Comparison of ENCODE assay signal across 8 cellular contexts in genomic region chr3:184134746-184135148, GRCh38. TPM values are rescaled to one million over a fixed set of nuclear protein-coding genes. Genes with fewer than 3 reads are reported as not detected.
A peak's percentile ranks its signal among the peaks of the same experiment; 100 is the strongest.
DNase-seq lines count a peak whose midpoint lies in the region; ATAC-seq lines count a peak whose summit lies in the region.

No MANE protein-coding gene starts in this region.

- H3K36me3 Mint-ChIP-seq in activated T-cell treated with anti-CD3 and anti-CD28 coated beads, Interleukin-2, amount 50 U/mL, for 72 hours (ENCODE audit: insufficient read depth in 2 of 2) = peaks cover 1 to 3% of the 10 kb centered on the region in 2 donors
- peaks cover 39% of the 10 kb centered on the region for H3K36me3 Mint-ChIP-seq in stimulated activated effector memory CD8-positive, alpha-beta T cell treated with anti-CD3 and anti-CD28 coated beads, Interleukin-12 subunit alpha, Interleukin-12 subunit beta, amount 100 ng/mL, for 72 hours

- no peaks in the 10 kb centered on the region for H3K9me3 Mint-ChIP-seq in activated T-cell treated with anti-CD3 and anti-CD28 coated beads, Interleukin-2, amount 50 U/mL, for 72 hours
- no peaks in the 10 kb centered on the region for H3K9me3 Mint-ChIP-seq in stimulated activated effector memory CD8-positive, alpha-beta T cell treated with anti-CD3 and anti-CD28 coated beads, Interleukin-12 subunit alpha, Interleukin-12 subunit beta, amount 100 ng/mL, for 72 hours

- H3K4me3 ChIP-seq in iPS DF 6.9 (ENCODE audit: low read length) = peak overlapping the region; percentile 69; the same call in 1 of the 2 replicates

- no peaks in the 10 kb centered on the region for H3K36me3 ChIP-seq in iPS DF 6.9 (ENCODE audit: control insufficient read depth, insufficient read depth, low read length)

- peaks cover 34% of the 10 kb centered on the region for H3K4me1 Mint-ChIP-seq in activated T-cell treated with anti-CD3 and anti-CD28 coated beads, Interleukin-2, amount 50 U/mL, for 72 hours (ENCODE audit: low read depth)
- H3K4me1 Mint-ChIP-seq in stimulated activated effector memory CD8-positive, alpha-beta T cell treated with anti-CD3 and anti-CD28 coated beads, Interleukin-12 subunit alpha, Interleukin-12 subunit beta, amount 100 ng/mL, for 72 hours = peaks cover 40% of the 10 kb centered on the region

- WGBS in iPS DF 6.9 (ENCODE audit: insufficient coverage, insufficient read length) = no CpG with 5 or more reads among the region's 21 CpGs

- H3K27me3 Mint-ChIP-seq in activated T-cell treated with anti-CD3 and anti-CD28 coated beads, Interleukin-2, amount 50 U/mL, for 72 hours (ENCODE audit: low read depth) = no peaks in the 10 kb centered on the region

- H3K4me1 ChIP-seq in iPS DF 6.9 (ENCODE audit: control insufficient read depth, insufficient read depth, low read length) = no peaks in the 10 kb centered on the region

- peak overlapping the region; percentile 93 to 95 for H3K4me3 Mint-ChIP-seq in activated T-cell treated with anti-CD3 and anti-CD28 coated beads, Interleukin-2, amount 50 U/mL, for 72 hours
- H3K4me3 Mint-ChIP-seq in stimulated activated effector memory CD8-positive, alpha-beta T cell treated with anti-CD3 and anti-CD28 coated beads, Interleukin-12 subunit alpha, Interleukin-12 subunit beta, amount 100 ng/mL, for 72 hours = peak overlapping the region; percentile 97

- ATAC-seq in GM18873 (IDR thresholded peaks at IDR 0.05; ENCODE audit: low FRiP score, unreplicated experiment) (peak; percentile 4), HG03039 (IDR thresholded peaks at IDR 0.05; ENCODE audit: unreplicated experiment) (peak; percentile 4), HG03565 (IDR thresholded peaks at IDR 0.05; ENCODE audit: unreplicated experiment) (no peak), HG03378 (IDR thresholded peaks at IDR 0.05; ENCODE audit: unreplicated experiment) (no peak)
- ATAC-seq in activated T-cell treated with anti-CD3 and anti-CD28 coated beads, Interleukin-2, amount 50 U/mL, for 72 hours (replicated peaks in 1 of 2) = peak; percentile 32 to 33
- ATAC-seq in stimulated activated effector memory CD8-positive, alpha-beta T cell treated with anti-CD3 and anti-CD28 coated beads, Interleukin-12 subunit alpha, Interleukin-12 subunit beta, amount 100 ng/mL, for 72 hours = peak; percentile 55

- DNase-seq in activated T-cell treated with anti-CD3 and anti-CD28 coated beads, Interleukin-2, amount 50 U/mL, for 72 hours = no peak
- no peak for DNase-seq in iPS DF 6.9 (ENCODE audit: low read depth, low spot score)
- DNase-seq in stimulated activated effector memory CD8-positive, alpha-beta T cell treated with anti-CD3 and anti-CD28 coated beads, Interleukin-12 subunit alpha, Interleukin-12 subunit beta, amount 100 ng/mL, for 72 hours (ENCODE audit: low spot score in 2 of 2) = no peak
- DNase-seq in stimulated activated CD4-positive, alpha-beta T cell treated with anti-CD3 and anti-CD28 coated beads, Interleukin-2, amount 100 ng/mL, for 48 hours = no peak

- H3K27me3 ChIP-seq in iPS DF 6.9 (ENCODE audit: control insufficient read depth, insufficient read depth, low read length) = no peaks in the 10 kb centered on the region

- no peaks in the 10 kb centered on the region for H3K9me3 ChIP-seq in iPS DF 6.9 (ENCODE audit: control insufficient read depth, insufficient read depth, low read length)

- no peak overlapping the region for H3K27ac ChIP-seq in iPS DF 6.9 (ENCODE audit: low read length)

- H3K27ac Mint-ChIP-seq in activated T-cell treated with anti-CD3 and anti-CD28 coated beads, Interleukin-2, amount 50 U/mL, for 72 hours = peak overlapping the region; percentile 91
- peak overlapping the region; percentile 94 for H3K27ac Mint-ChIP-seq in stimulated activated effector memory CD8-positive, alpha-beta T cell treated with anti-CD3 and anti-CD28 coated beads, Interleukin-12 subunit alpha, Interleukin-12 subunit beta, amount 100 ng/mL, for 72 hours

RNA-seq across cellular contexts. Expression of gene EIF2B5, which starts 0.4 kb away (rescaled TPM):
- 10 to 100 TPM; 47.0 to 55.4 TPM for total RNA-seq in activated T-cell treated with anti-CD3 and anti-CD28 coated beads, Interleukin-2, amount 50 U/mL, for 72 hours

RNA-seq across cellular contexts. Expression of gene DVL3, which starts 20.4 kb away (rescaled TPM):
- total RNA-seq in activated T-cell treated with anti-CD3 and anti-CD28 coated beads, Interleukin-2, amount 50 U/mL, for 72 hours = 10 to 100 TPM; 42.6 to 45.9 TPM

RNA-seq across cellular contexts. Expression of gene HTR3E, which starts 37.9 kb away (rescaled TPM):
- not detected for total RNA-seq in activated T-cell treated with anti-CD3 and anti-CD28 coated beads, Interleukin-2, amount 50 U/mL, for 72 hours

RNA-seq across cellular contexts. Expression of gene AP2M1, which starts 39.9 kb away (rescaled TPM):
- total RNA-seq in activated T-cell treated with anti-CD3 and anti-CD28 coated beads, Interleukin-2, amount 50 U/mL, for 72 hours = 100 to 1,000 TPM; 178 to 194 TPM

RNA-seq across cellular contexts. Expression of gene ABCF3, which starts 51.3 kb away (rescaled TPM):
- total RNA-seq in activated T-cell treated with anti-CD3 and anti-CD28 coated beads, Interleukin-2, amount 50 U/mL, for 72 hours = 10 to 100 TPM; 70.8 to 71.6 TPM

Comparison
In these comparisons a context has a peak if more than half of its experiments do, and no peak if none do; other contexts are left out.
1. ATAC-seq: peak in GM18873 (single experiment), HG03039 (single experiment), activated T-cell treated with anti-CD3 and anti-CD28 coated beads, Interleukin-2, amount 50 U/mL, for 72 hours (2 of 2) and stimulated activated effector memory CD8-positive, alpha-beta T cell treated with anti-CD3 and anti-CD28 coated beads, Interleukin-12 subunit alpha, Interleukin-12 subunit beta, amount 100 ng/mL, for 72 hours (single experiment); none in HG03565 (single experiment) and HG03378 (single experiment).